Comparison of ENCODE assay signal across 12 cellular contexts in genomic region chr20:40963505-40963845, GRCh38.
DNase-seq lines count a peak whose midpoint lies in the region; ATAC-seq and TF ChIP-seq lines count a peak whose summit lies in the region.
"Had no signal": no experiment of that assay in that cellular context is flagged by ENCODE, and none has a peak within 500 bp of the region (broad histone marks: within the 10 kb centered on the region; RNA-seq: fewer than 3 reads in every experiment).

No MANE protein-coding gene starts in this region.

- H3K18ac ChIP-seq in neuronal stem cell (ENCODE audit: low read length): no peak overlapping the region

- TF ChIP-seq POLR2A in Peyer's patch (IDR thresholded peaks at IDR 0.05): no peak

- no CpG with 5 or more reads among the region's 7 CpGs for WGBS in neuronal stem cell (ENCODE audit: extremely low coverage in 2 of 2, insufficient read length in 2 of 2, insufficient replicate concordance in 1 of 2), 2 donors

- H3F3A ChIP-seq in GM23338 (replicated peaks; ENCODE audit: low read depth): no peaks in the 10 kb centered on the region

- H3K4me1 ChIP-seq in GM23338 (ENCODE audit: insufficient read depth) (no peaks in the 10 kb centered on the region), Peyer's patch (no peaks in the 10 kb centered on the region), neuronal stem cell (ENCODE audit: control insufficient read depth in 2 of 2, insufficient read depth in 1 of 2, low read depth in 1 of 2, low read length in 2 of 2) (peaks cover 0 to 13% of the 10 kb centered on the region in 2 donors)

- H3K79me2 ChIP-seq in GM23338 (replicated peaks; ENCODE audit: insufficient read depth): no peaks in the 10 kb centered on the region

- no peak overlapping the region for H3K4me3 ChIP-seq in GM23338
- H3K4me3 ChIP-seq in Peyer's patch: no peak overlapping the region
- H3K4me3 ChIP-seq in neuronal stem cell (ENCODE audit: low read length in 2 of 2): no peak overlapping the region
- H3K4me3 ChIP-seq: BLaER1 treated with 17β-estradiol and CSF1 and Interleukin-3, amounts not matched to agents 10 nM and 100 nM; GM12878 had no signal

- H3K9ac ChIP-seq in neuronal stem cell (ENCODE audit: low read depth, low read length, poor library complexity): no peak overlapping the region
- H3K9ac ChIP-seq: BLaER1 treated with 17β-estradiol and CSF1 and Interleukin-3, amounts not matched to agents 10 nM and 100 nM had no signal

- H3K36me3 ChIP-seq in GM23338 (ENCODE audit: insufficient read depth) (no peaks in the 10 kb centered on the region), Peyer's patch (no peaks in the 10 kb centered on the region), neuronal stem cell (replicated peaks in 1 of 2; ENCODE audit: control insufficient read depth in 2 of 2, insufficient read depth in 2 of 2, low read length in 2 of 2) (no peaks in the 10 kb centered on the region)
- H3K36me3 ChIP-seq: BLaER1 treated with 17β-estradiol and CSF1 and Interleukin-3, amounts not matched to agents 10 nM and 100 nM had no signal

- no peaks in the 10 kb centered on the region for H3K4me1 Mint-ChIP-seq in GM23338
- peaks cover 16% of the 10 kb centered on the region for H3K4me1 Mint-ChIP-seq in nephron progenitor cell
- peaks cover 10% of the 10 kb centered on the region for H3K4me1 Mint-ChIP-seq in activated naive CD8-positive, alpha-beta T cell treated with anti-CD3 and anti-CD28 coated beads for 36 hours

- H3K9me3 Mint-ChIP-seq in GM23338 (no peaks in the 10 kb centered on the region), nephron progenitor cell (no peaks in the 10 kb centered on the region)
- H3K9me3 Mint-ChIP-seq in activated naive CD8-positive, alpha-beta T cell treated with anti-CD3 and anti-CD28 coated beads for 36 hours: no peaks in the 10 kb centered on the region
- H3K9me3 Mint-ChIP-seq: CD8-positive, alpha-beta T cell; IgD-negative memory B cell had no signal

- peak overlapping the region; percentile 24 for H2BK120ac ChIP-seq in neuronal stem cell (ENCODE audit: low read depth, low read length)

- H2AFZ ChIP-seq in GM23338: peak overlapping the region; percentile 69
- H2AFZ ChIP-seq in neuronal stem cell (ENCODE audit: low read length): no peak overlapping the region

- H3K27me3 ChIP-seq in GM23338 (ENCODE audit: insufficient read depth) (no peaks in the 10 kb centered on the region), Peyer's patch (no peaks in the 10 kb centered on the region), neuronal stem cell (ENCODE audit: control insufficient read depth in 3 of 3, insufficient read depth in 3 of 3, low read depth in 1 of 3, low read length in 3 of 3) (peaks cover 0 to 3% (median 0%) of the 10 kb centered on the region in 3 experiments)
- H3K27me3 ChIP-seq: BLaER1 treated with 17β-estradiol and CSF1 and Interleukin-3, amounts not matched to agents 10 nM and 100 nM had no signal

- H2BK5ac ChIP-seq in neuronal stem cell (ENCODE audit: low read length): no peak overlapping the region

- no peaks in the 10 kb centered on the region for H4K20me1 ChIP-seq in GM23338 (replicated peaks; ENCODE audit: insufficient read depth)
- H4K20me1 ChIP-seq: BLaER1 treated with 17β-estradiol and CSF1 and Interleukin-3, amounts not matched to agents 10 nM and 100 nM had no signal

- H3K4me3 Mint-ChIP-seq in GM23338 (no peak overlapping the region), nephron progenitor cell (no peak overlapping the region)
- H3K4me3 Mint-ChIP-seq in activated naive CD8-positive, alpha-beta T cell treated with anti-CD3 and anti-CD28 coated beads for 36 hours: no peak overlapping the region
- H3K4me3 Mint-ChIP-seq: CD8-positive, alpha-beta T cell; IgD-negative memory B cell had no signal

- H2BK12ac ChIP-seq in neuronal stem cell (ENCODE audit: low read length): no peak overlapping the region

- no peak overlapping the region for H3K27ac ChIP-seq in GM23338 (ENCODE audit: low read depth)
- no peak overlapping the region for H3K27ac ChIP-seq in Peyer's patch
- H3K27ac ChIP-seq in neuronal stem cell (replicated peaks; ENCODE audit: low read length): no peak overlapping the region

- DNase-seq in GM23338 (ENCODE audit: low spot score) (no peak), Peyer's patch (peak in 2 of 3 donors; percentile 6 to 22), neuronal stem cell (ENCODE audit: low spot score) (no peak), nephron progenitor cell (no peak), GDM1 (lab: John Stamatoyannopoulos, UW) (no peak), SHP77 treated with DMSO at 0.1 percent for 48 hours (lab: John Stamatoyannopoulos, UW) (no peak)
- no peak for DNase-seq in activated naive CD8-positive, alpha-beta T cell treated with anti-CD3 and anti-CD28 coated beads for 36 hours

- TF ChIP-seq CTCF in GM23338 (conservative IDR thresholded peaks at IDR 0.05; ENCODE audit: low read depth in 2 of 2): no peak
- no peak for TF ChIP-seq CTCF in Peyer's patch (IDR thresholded peaks at IDR 0.05)
- TF ChIP-seq CTCF in nephron progenitor cell (IDR thresholded peaks at IDR 0.05): no peak

- no peak overlapping the region for H3K23ac ChIP-seq in neuronal stem cell (ENCODE audit: low read depth, low read length, poor library complexity)

- no peaks in the 10 kb centered on the region for H3K36me3 Mint-ChIP-seq in GM23338 (ENCODE audit: low read depth)
- no peaks in the 10 kb centered on the region for H3K36me3 Mint-ChIP-seq in nephron progenitor cell (ENCODE audit: low read depth)
- H3K36me3 Mint-ChIP-seq in activated naive CD8-positive, alpha-beta T cell treated with anti-CD3 and anti-CD28 coated beads for 36 hours: no peaks in the 10 kb centered on the region
- H3K36me3 Mint-ChIP-seq: CD8-positive, alpha-beta T cell; IgD-negative memory B cell had no signal

- H4K91ac ChIP-seq in neuronal stem cell (ENCODE audit: low read depth, low read length, poor library complexity): no peak overlapping the region

- no peaks in the 10 kb centered on the region for H3K9me2 ChIP-seq in GM23338 (ENCODE audit: insufficient read depth)

- no peaks in the 10 kb centered on the region for H3K79me1 ChIP-seq in neuronal stem cell (ENCODE audit: low read depth, low read length)

- H3K27ac Mint-ChIP-seq in GM23338 (no peak overlapping the region), nephron progenitor cell (no peak overlapping the region)
- H3K27ac Mint-ChIP-seq in activated naive CD8-positive, alpha-beta T cell treated with anti-CD3 and anti-CD28 coated beads for 36 hours: no peak overlapping the region
- H3K27ac Mint-ChIP-seq: CD8-positive, alpha-beta T cell had no signal

- no peak overlapping the region for H2AK5ac ChIP-seq in neuronal stem cell (ENCODE audit: low read depth, low read length)

- H3K14ac ChIP-seq in neuronal stem cell (ENCODE audit: low read length): no peak overlapping the region

- H3K27me3 Mint-ChIP-seq in GM23338 (ENCODE audit: insufficient read depth, low read depth, poor library complexity): peaks cover 2% of the 10 kb centered on the region
- peaks cover 13% of the 10 kb centered on the region for H3K27me3 Mint-ChIP-seq in nephron progenitor cell (ENCODE audit: low read depth, poor library complexity)
- no peaks in the 10 kb centered on the region for H3K27me3 Mint-ChIP-seq in activated naive CD8-positive, alpha-beta T cell treated with anti-CD3 and anti-CD28 coated beads for 36 hours
- H3K27me3 Mint-ChIP-seq: IgD-negative memory B cell had no signal

- no peak overlapping the region for H2BK15ac ChIP-seq in neuronal stem cell (ENCODE audit: low read length)

- H4K8ac ChIP-seq in neuronal stem cell (ENCODE audit: low read depth, low read length): no peak overlapping the region

- H3K4ac ChIP-seq in neuronal stem cell (ENCODE audit: low read length): no peak overlapping the region

- H3K4me2 ChIP-seq in GM23338 (no peak overlapping the region), neuronal stem cell (ENCODE audit: insufficient read depth, low read length, poor library complexity, severe bottlenecking) (no peak overlapping the region)

- H3K9me3 ChIP-seq in Peyer's patch (no peaks in the 10 kb centered on the region), neuronal stem cell (replicated peaks in 1 of 2; ENCODE audit: control insufficient read depth in 2 of 2, insufficient read depth in 1 of 2, low read depth in 1 of 2, low read length in 2 of 2) (no peaks in the 10 kb centered on the region)
- H3K9me3 ChIP-seq: BLaER1 treated with 17β-estradiol and CSF1 and Interleukin-3, amounts not matched to agents 10 nM and 100 nM had no signal

- ATAC-seq in GM23338: no peak
- ATAC-seq in esophagus mucosa: peak; percentile 6

TF ChIP-seq in GM23338, 12 proteins besides CTCF, POLR2A, EP300 and RAD21 (continues in another document):
- TF ChIP-seq EZH2phosphoT487 (IDR thresholded peaks at IDR 0.05; ENCODE audit: unreplicated experiment): no peak
- TF ChIP-seq POLR2AphosphoS5 (IDR thresholded peaks at IDR 0.05; ENCODE audit: low read depth): no peak
- TF ChIP-seq NANOG (IDR thresholded peaks at IDR 0.05; ENCODE audit: borderline replicate concordance): no peak
- no peak for TF ChIP-seq JUNB (IDR thresholded peaks at IDR 0.05; ENCODE audit: unreplicated experiment)
- no peak for TF ChIP-seq STAT1 (IDR thresholded peaks at IDR 0.05; ENCODE audit: unreplicated experiment)
- TF ChIP-seq REST (IDR thresholded peaks at IDR 0.05; ENCODE audit: unreplicated experiment): no peak
- TF ChIP-seq ZNF331 (CRISPR knock-in tag; IDR thresholded peaks at IDR 0.05; ENCODE audit: low read depth): no peak
- no peak for TF ChIP-seq EZH2 (IDR thresholded peaks at IDR 0.05; ENCODE audit: low read depth, unreplicated experiment)

Comparison
In these comparisons a context has a peak if more than half of its experiments do, and no peak if none do; other contexts are left out.
1. DNase-seq: peak in Peyer's patch (2 of 3); none in GM23338 (single experiment), neuronal stem cell (single experiment), nephron progenitor cell (single experiment), GDM1 (single experiment), activated naive CD8-positive, alpha-beta T cell treated with anti-CD3 and anti-CD28 coated beads for 36 hours (single experiment) and SHP77 treated with DMSO at 0.1 percent for 48 hours (single experiment).